Comparison of ENCODE assay signal across 10 cellular contexts in the genomic region with DNA sequence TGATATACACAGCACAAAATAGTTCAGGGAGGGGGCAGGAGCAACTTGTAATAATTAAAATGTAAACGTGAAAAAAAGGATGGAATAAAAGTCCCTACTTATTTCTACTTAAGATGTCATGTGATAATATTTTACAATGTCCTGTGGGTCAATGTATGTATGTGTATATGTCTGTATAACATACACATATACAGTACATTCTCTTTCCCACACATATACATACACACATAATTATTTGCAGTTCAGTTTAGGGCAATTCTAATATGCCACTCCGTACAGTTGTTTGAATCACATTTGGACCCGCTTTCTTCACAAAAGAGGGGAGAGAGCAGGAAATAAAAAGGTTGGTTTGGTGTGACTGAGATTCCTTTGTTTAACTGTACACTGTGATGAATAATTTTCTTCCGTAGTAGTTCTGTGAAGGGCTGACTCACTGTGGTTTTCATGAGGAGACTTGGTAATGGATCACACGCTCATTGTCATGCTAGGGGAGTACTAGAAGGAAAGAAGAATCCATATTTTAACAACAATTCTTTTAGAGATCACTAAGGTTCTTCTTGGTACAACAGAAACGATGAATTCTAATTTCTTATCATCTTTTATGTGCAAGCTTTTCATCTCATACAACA.
DNase-seq lines count a peak whose midpoint lies in the region; FAIRE-seq and TF ChIP-seq lines count a peak whose summit lies in the region.
"Had no signal": no experiment of that assay in that cellular context is flagged by ENCODE, and none has a peak within 500 bp of the region (broad histone marks: within the 10 kb centered on the region; RNA-seq: fewer than 3 reads in every experiment).

No MANE protein-coding gene starts in this region.

- no peak for TF ChIP-seq CTCF in GM10248 (IDR thresholded peaks at IDR 0.05; ENCODE audit: control extremely low read depth, extremely low read depth, low read depth, missing control alignments)

- no peak overlapping the region for H3K4me3 ChIP-seq in SK-N-MC

- no peaks in the 10 kb centered on the region for H3K36me3 ChIP-seq in SK-N-MC (ENCODE audit: insufficient read depth, low read length)

- peak; percentile 10 for DNase-seq in stimulated activated CD4-positive, alpha-beta T cell treated with anti-CD3 and anti-CD28 coated beads, Interleukin-4, amount 100 ng/mL, for 24 hours
- DNase-seq in stimulated activated CD4-positive, alpha-beta T cell treated with anti-CD3 and anti-CD28 coated beads, Interleukin-12 subunit alpha, Interleukin-12 subunit beta, amount 100 ng/mL, for 4 hours = no peak
- DNase-seq in SK-N-MC (ENCODE audit: low read depth, low spot score) (peak; percentile 24), fibroblast of gingiva (ENCODE audit: low read depth) (peak; percentile 78), urothelium cell line (ENCODE audit: low spot score) (peak; percentile 71), GM10248 (ENCODE audit: extremely low spot score) (no peak), midbrain (lab: John Stamatoyannopoulos, UW) (no peak), HuH-7 (ENCODE audit: low spot score) (no peak)
- DNase-seq: DMS79 treated with DMSO at 0.1 percent for 48 hours had no signal

- H3K9me3 ChIP-seq in SK-N-MC (ENCODE audit: low read depth, low read length) = no peaks in the 10 kb centered on the region

- H3K9ac ChIP-seq in SK-N-MC (ENCODE audit: insufficient read length) = peak overlapping the region; percentile 14

- POLR2A ChIA-PET in GM10248 (lab: Yijun Ruan, JAX) = no interaction called here

- no peak for FAIRE-seq in urothelium cell line (lab: Jason Lieb, UNC)

- peak overlapping the region; percentile 63; the same call in 1 of the 2 replicates for H3K27ac ChIP-seq in SK-N-MC
- H3K27ac ChIP-seq: VCaP had no signal

- CTCF ChIA-PET in GM10248 (lab: Yijun Ruan, JAX) = no interaction called here

Comparison
In these comparisons a context has a peak if more than half of its experiments do, and no peak if none do; other contexts are left out.
1. DNase-seq: peak in stimulated activated CD4-positive, alpha-beta T cell treated with anti-CD3 and anti-CD28 coated beads, Interleukin-4, amount 100 ng/mL, for 24 hours (single experiment), SK-N-MC (single experiment), fibroblast of gingiva (single experiment) and urothelium cell line (single experiment); none in stimulated activated CD4-positive, alpha-beta T cell treated with anti-CD3 and anti-CD28 coated beads, Interleukin-12 subunit alpha, Interleukin-12 subunit beta, amount 100 ng/mL, for 4 hours (single experiment), GM10248 (single experiment), midbrain (single experiment) and HuH-7 (single experiment).